ENCODE assay signal across 19 cellular contexts in the genomic region with DNA sequence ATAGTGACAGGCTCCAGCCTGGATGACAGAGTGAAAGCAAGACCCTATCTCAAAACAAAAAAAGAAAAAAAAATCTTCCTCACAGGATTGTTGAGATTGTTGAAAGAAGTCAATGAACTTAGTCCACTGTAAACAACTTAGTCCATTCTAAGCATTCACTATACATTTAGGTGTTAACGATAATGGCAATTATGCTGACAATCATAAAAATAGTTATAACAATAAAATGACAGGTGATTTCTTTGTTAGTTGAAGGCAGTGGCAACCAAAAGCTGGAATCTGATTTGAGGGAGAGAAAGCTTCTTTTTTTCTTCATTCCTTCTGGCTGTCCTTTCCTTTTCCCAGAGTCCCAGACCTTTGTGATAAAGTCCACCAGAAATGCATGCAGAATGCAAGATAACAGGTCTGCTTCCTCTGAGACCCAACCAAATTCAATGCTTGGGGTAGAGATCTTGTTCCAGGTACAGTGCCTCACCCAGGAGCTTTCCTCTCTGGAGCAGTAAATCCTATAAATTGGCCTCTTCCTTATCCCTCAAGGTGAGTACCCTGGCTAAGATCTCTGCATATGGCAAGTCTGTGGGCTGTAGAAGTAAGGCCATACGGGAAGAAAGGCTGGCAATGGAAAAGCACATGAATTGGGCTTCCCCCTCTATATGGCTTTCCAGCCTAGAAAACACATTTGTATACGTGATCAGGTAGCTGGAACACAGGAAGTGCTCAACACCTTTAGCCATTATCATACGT. TPM values are rescaled to one million over a fixed set of nuclear protein-coding genes. Genes with fewer than 3 reads are reported as not detected.
"Had no signal": no experiment of that assay in that cellular context is flagged by ENCODE, and none has a peak within 500 bp of the region (broad histone marks: within the 10 kb centered on the region; RNA-seq: fewer than 3 reads in every experiment).

No MANE protein-coding gene starts in this region.

- DNase-seq: Kasumi-1, KG1, MV-4-11, NCI-H1092, NCI-H146, NCI-H1694 treated with DMSO at 0.1 percent for 48 hours, NCI-H1930, NCI-H2081, NCI-H2107, NCI-H226, NCI-H446, NCI-H510A, NCI-H524 treated with DMSO at 0.1 percent for 48 hours, NCI-H774, SHP77, SJCRH30 had no signal

- H3K36me3 ChIP-seq: SJCRH30 had no signal

- ATAC-seq: Panc1, SK-N-SH treated with all-trans-retinoic acid at 6 μM for 48 hours had no signal

- H3K9me3 ChIP-seq: SJCRH30 had no signal

- H3K4me3 ChIP-seq: SJCRH30 had no signal

- H3K27me3 ChIP-seq: SJCRH30 had no signal

- H3K27ac ChIP-seq: RWPE1, SJCRH30 had no signal

- H3K4me1 ChIP-seq: SJCRH30 had no signal

RNA-seq across cellular contexts. Expression of a gene that starts 52.5 kb away (rescaled TPM):
- total RNA-seq: SJCRH30 had no signal
